In the genomic region with DNA sequence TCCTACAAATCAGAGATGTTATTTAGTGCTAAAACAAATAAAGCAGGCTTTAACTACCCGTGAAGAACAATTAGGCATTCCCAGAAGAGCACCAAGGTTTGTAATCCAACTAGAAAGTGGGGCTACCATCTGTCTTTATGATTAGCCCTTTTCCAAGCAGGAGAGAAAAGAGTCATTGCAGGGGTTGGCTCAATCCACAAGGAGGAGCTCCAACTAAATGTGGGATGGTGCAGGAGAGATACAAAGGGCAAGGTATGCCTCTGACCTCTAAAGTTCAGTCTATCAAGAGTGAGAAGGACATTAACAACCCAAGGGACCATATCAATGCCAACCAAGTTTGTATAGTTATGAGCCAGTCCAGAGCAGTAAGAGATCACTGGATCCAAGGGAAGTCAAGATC, we compare ENCODE assay signal across 13 cellular contexts.
A peak's percentile ranks its signal among the peaks of the same experiment; 100 is the strongest.
DNase-seq lines count a peak whose midpoint lies in the region; ATAC-seq and TF ChIP-seq lines count a peak whose summit lies in the region.
"Had no signal": no experiment of that assay in that cellular context is flagged by ENCODE, and none has a peak within 500 bp of the region (broad histone marks: within the 10 kb centered on the region; RNA-seq: fewer than 3 reads in every experiment).

No MANE protein-coding gene starts in this region.

- RAD21 ChIA-PET in HCT116 (lab: Charles Lee; ENCODE audit: low non-redundant PET in 1 of 2, low total read pairs in 2 of 2, uncharacterized antibody in 2 of 2, unreplicated experiment in 2 of 2) = no interaction called here

- no peaks in the 10 kb centered on the region for H3K27me3 ChIP-seq in HCT116 (ENCODE audit: insufficient read depth, low read length)

- no TSS peak for BruUV-seq in HCT116 (replicated peaks; lab: Mats Ljungman, UMichigan)

- H3K9me3 Mint-ChIP-seq in CD14-positive monocyte = peaks cover 0 to 3% (median 0%) of the 10 kb centered on the region in 7 donors
- H3K9me3 Mint-ChIP-seq: activated CD8-positive, alpha-beta T cell treated with anti-CD3 and anti-CD28 coated beads for 36 hours had no signal

- POLR2A ChIA-PET in HCT116 (lab: Charles Lee) = no interaction called here

- H3K36me3 ChIP-seq in HCT116 (ENCODE audit: control insufficient read depth in 1 of 2, insufficient read depth in 2 of 2, low read length in 2 of 2) = no peaks in the 10 kb centered on the region

- H3K9me3 ChIP-seq in HCT116 (ENCODE audit: control insufficient read depth in 1 of 2, insufficient read depth in 1 of 2, low read depth in 1 of 2, low read length in 2 of 2) = no peaks in the 10 kb centered on the region

- TF ChIP-seq CTCF in HCT116 (IDR thresholded peaks at IDR 0.05 in 2 of 3, conservative IDR thresholded peaks at IDR 0.05 in 1 of 3; ENCODE audit: borderline replicate concordance in 1 of 3, insufficient read depth in 1 of 3, low read depth in 2 of 3, low read length in 2 of 3) (peak; percentile 33 to 65 (median 47); a peak in 4 of 6 replicates), CD14-positive monocyte (IDR thresholded peaks at IDR 0.05) (no peak)

- H3K4me3 Mint-ChIP-seq in CD14-positive monocyte = no peak overlapping the region
- H3K4me3 Mint-ChIP-seq: activated CD8-positive, alpha-beta T cell treated with anti-CD3 and anti-CD28 coated beads for 36 hours had no signal

- H3K36me3 Mint-ChIP-seq in CD14-positive monocyte = no peaks in the 10 kb centered on the region

- no peaks in the 10 kb centered on the region for H4K20me1 ChIP-seq in HCT116 (ENCODE audit: insufficient read depth)

- peak; percentile 70 for TF ChIP-seq RAD21 in HCT116 (IDR thresholded peaks at IDR 0.05; ENCODE audit: low read depth)

- H3K4me1 ChIP-seq in HCT116 (ENCODE audit: control insufficient read depth in 1 of 2, insufficient read depth in 2 of 2, low read length in 2 of 2) = no peaks in the 10 kb centered on the region

- H3K27ac ChIP-seq in HCT116 (ENCODE audit: low read depth, low read length) = no peak overlapping the region

- peak; percentile 81 for ATAC-seq in HCT116
- ATAC-seq in HG03460 (IDR thresholded peaks at IDR 0.05; ENCODE audit: unreplicated experiment) = no peak
- ATAC-seq: activated CD8-positive, alpha-beta T cell treated with anti-CD3 and anti-CD28 coated beads for 36 hours had no signal

- CTCF ChIA-PET in HCT116 (lab: Charles Lee) = interaction anchor here (1.0 to 2.9 kb wide), 3 partner anchors 20 to 330 kb away, joined by 3 to 25 read pairs (median 3); no protein-coding TSS in a partner anchor

- no peaks in the 10 kb centered on the region for H3K9me2 ChIP-seq in HCT116 (ENCODE audit: insufficient read depth)

- H2AFZ ChIP-seq in HCT116 (ENCODE audit: low read depth, low read length, poor library complexity, severe bottlenecking) = no peak overlapping the region

- peaks cover 0 to 2% (median 1%) of the 10 kb centered on the region in 3 donors for H3K27me3 Mint-ChIP-seq in CD14-positive monocyte (ENCODE audit: low read depth in 3 of 3)

- peak; percentile 5 for DNase-seq in AG08395 (ENCODE audit: low spot score)
- no peak for DNase-seq in HCT116 (ENCODE audit: low read depth, low spot score)
- DNase-seq in SK-MEL-5 (ENCODE audit: low read depth, low spot score) = peak; percentile 61
- DNase-seq in iPS DF 4.7 (ENCODE audit: extremely low read depth, low spot score) = peak; percentile 19
- no peak for DNase-seq in T-helper 9 cell
- no peak for DNase-seq in CD14-positive monocyte (ENCODE audit: low spot score)
- DNase-seq in NAMALWA (ENCODE audit: low spot score) = no peak
- DNase-seq: activated CD8-positive, alpha-beta T cell treated with anti-CD3 and anti-CD28 coated beads for 36 hours; kidney; occipital lobe; stimulated activated CD4-positive, alpha-beta T cell treated with anti-CD3 and anti-CD28 coated beads, Interleukin-4, amount 100 ng/mL, for 24 hours; SW 1271 had no signal

- no peaks in the 10 kb centered on the region for H3K4me1 Mint-ChIP-seq in CD14-positive monocyte

- no peak overlapping the region for H3K4me3 ChIP-seq in HCT116 (replicated peaks in 1 of 2; ENCODE audit: low read depth in 1 of 2, low read length in 2 of 2)

- peak overlapping the region in 1 of 7 donors; percentile 57 for H3K27ac Mint-ChIP-seq in CD14-positive monocyte
- H3K27ac Mint-ChIP-seq: activated CD8-positive, alpha-beta T cell treated with anti-CD3 and anti-CD28 coated beads for 36 hours had no signal

- no peaks in the 10 kb centered on the region for H3K79me2 ChIP-seq in HCT116 (ENCODE audit: insufficient read depth, low read length)

- in situ Hi-C loops in SK-MEL-5 (cut with HindIII; ENCODE audit: low pct_unique_long_range_greater_than_20kb, low sequenced_read_pairs) = no loop called here

- no peak for TF ChIP-seq POLR2A in HCT116 (IDR thresholded peaks at IDR 0.05; ENCODE audit: borderline replicate concordance, extremely low read depth, insufficient read depth, insufficient read length)

- H3K9ac ChIP-seq in HCT116 (ENCODE audit: low read length) = no peak overlapping the region

- intact Hi-C loops in HCT116 (cut with micrococcal nuclease) (loop anchor here (1.0 kb wide), 1 partner anchor 331 kb away; no protein-coding TSS in a partner anchor), CD14-positive monocyte (cut with micrococcal nuclease) (no loop called here)

- no peak overlapping the region for H3K4me2 ChIP-seq in HCT116 (ENCODE audit: low read length)

TF ChIP-seq in HCT116, 20 proteins besides CTCF, POLR2A, EP300 and RAD21:
- TF ChIP-seq EZH2 (IDR thresholded peaks at IDR 0.05) (no peak), SP1 (IDR thresholded peaks at IDR 0.05; ENCODE audit: low read depth) (no peak), FOSL1 (IDR thresholded peaks at IDR 0.05; ENCODE audit: low read depth) (no peak), SRF (IDR thresholded peaks at IDR 0.05; ENCODE audit: low read depth) (no peak), ELF1 (IDR thresholded peaks at IDR 0.05; ENCODE audit: borderline replicate concordance, low read depth) (no peak), TCF7L2 (IDR thresholded peaks at IDR 0.05; ENCODE audit: borderline replicate concordance, extremely low read depth, insufficient read depth, insufficient read length) (no peak)
- TF ChIP-seq, protein P1, sequence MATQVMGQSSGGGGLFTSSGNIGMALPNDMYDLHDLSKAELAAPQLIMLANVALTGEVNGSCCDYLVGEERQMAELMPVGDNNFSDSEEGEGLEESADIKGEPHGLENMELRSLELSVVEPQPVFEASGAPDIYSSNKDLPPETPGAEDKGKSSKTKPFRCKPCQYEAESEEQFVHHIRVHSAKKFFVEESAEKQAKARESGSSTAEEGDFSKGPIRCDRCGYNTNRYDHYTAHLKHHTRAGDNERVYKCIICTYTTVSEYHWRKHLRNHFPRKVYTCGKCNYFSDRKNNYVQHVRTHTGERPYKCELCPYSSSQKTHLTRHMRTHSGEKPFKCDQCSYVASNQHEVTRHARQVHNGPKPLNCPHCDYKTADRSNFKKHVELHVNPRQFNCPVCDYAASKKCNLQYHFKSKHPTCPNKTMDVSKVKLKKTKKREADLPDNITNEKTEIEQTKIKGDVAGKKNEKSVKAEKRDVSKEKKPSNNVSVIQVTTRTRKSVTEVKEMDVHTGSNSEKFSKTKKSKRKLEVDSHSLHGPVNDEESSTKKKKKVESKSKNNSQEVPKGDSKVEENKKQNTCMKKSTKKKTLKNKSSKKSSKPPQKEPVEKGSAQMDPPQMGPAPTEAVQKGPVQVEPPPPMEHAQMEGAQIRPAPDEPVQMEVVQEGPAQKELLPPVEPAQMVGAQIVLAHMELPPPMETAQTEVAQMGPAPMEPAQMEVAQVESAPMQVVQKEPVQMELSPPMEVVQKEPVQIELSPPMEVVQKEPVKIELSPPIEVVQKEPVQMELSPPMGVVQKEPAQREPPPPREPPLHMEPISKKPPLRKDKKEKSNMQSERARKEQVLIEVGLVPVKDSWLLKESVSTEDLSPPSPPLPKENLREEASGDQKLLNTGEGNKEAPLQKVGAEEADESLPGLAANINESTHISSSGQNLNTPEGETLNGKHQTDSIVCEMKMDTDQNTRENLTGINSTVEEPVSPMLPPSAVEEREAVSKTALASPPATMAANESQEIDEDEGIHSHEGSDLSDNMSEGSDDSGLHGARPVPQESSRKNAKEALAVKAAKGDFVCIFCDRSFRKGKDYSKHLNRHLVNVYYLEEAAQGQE (IDR thresholded peaks at IDR 0.05; ENCODE audit: low read depth) = no peak

Comparison
In these comparisons a context has a peak if more than half of its experiments do, and no peak if none do; other contexts are left out.
1. DNase-seq: peak in AG08395 (single experiment), SK-MEL-5 (single experiment) and iPS DF 4.7 (single experiment); none in HCT116 (single experiment), T-helper 9 cell (single experiment), CD14-positive monocyte (single experiment) and NAMALWA (single experiment).